14 cellular contexts compared by ENCODE assay signal in the genomic region with DNA sequence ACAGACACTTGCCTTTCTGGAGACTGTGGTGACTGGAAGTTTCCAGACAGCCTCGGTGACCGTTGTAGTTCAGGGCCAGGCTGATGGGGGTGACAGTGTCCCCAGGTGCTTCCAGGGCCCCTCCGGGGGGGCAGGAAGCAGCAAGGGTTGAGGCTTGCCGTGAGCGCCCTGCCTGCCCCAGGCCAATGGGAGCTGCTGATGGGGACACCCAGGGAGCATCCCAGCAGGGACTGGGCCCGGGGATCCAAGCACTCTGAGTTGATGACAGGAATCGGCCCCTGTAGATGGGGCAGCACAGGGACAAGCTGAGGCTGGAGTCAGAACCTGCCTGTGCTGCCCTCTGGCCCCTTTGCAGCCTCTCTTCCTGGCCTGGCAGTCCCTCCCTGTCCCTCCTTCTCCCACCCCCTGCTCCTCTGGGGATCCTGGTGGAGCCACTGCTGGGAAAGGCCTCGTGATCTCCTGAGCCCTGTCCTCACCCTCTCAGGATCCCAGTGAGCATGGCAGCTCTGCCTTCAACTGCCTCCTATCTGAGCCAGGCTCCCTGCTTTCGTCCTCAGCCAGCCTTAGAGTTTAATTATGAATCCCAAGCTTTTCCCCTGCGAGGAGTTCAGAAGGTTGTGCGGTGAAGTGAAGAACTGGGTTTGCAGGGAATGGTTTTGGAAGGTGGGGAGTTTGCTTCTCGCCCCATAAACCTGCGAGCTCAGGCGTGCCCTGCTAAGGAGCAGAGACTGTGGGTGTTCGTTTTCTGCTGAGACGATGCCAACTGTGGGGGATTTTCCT.
"Had no signal": no experiment of that assay in that cellular context is flagged by ENCODE, and none has a peak within 500 bp of the region (broad histone marks: within the 10 kb centered on the region; RNA-seq: fewer than 3 reads in every experiment).

No MANE protein-coding gene starts in this region.

- DNase-seq: activated CD4-positive, alpha-beta T cell treated with anti-CD3 and anti-CD28 coated beads, Interleukin-2, amount 50 U/mL, for 4 hours; activated effector memory CD4-positive, alpha-beta T cell treated with anti-CD3 and anti-CD28 coated beads, Interleukin-2, amount 50 U/mL, for 16 hours; activated T-cell treated with anti-CD3 and anti-CD28 coated beads, Interleukin-2, amount 50 U/mL, for 48 hours; mammary epithelial cell; sigmoid colon; spleen; T-helper 1 cell; T1000 had no signal

- H3K27ac ChIP-seq: adrenal gland, sigmoid colon, spleen had no signal

- H3K36me3 ChIP-seq: adrenal gland, sigmoid colon, spleen had no signal

- H3K4me3 ChIP-seq: adrenal gland, sigmoid colon, spleen had no signal

- H3K9me3 ChIP-seq: adrenal gland, sigmoid colon had no signal

- ATAC-seq: activated CD4-positive, CD25-positive, alpha-beta regulatory T cell treated with anti-CD3 and anti-CD28 coated beads, Interleukin-2, amount 50 U/mL, for 24 hours; esophagus mucosa; naive thymus-derived CD8-positive, alpha-beta T cell; SK-N-SH treated with all-trans-retinoic acid at 6 μM for 48 hours had no signal

- H3K27me3 ChIP-seq: adrenal gland, sigmoid colon, spleen had no signal

- FAIRE-seq: urothelium cell line had no signal

- H3K4me1 ChIP-seq: adrenal gland, sigmoid colon, spleen had no signal
